Comparison of ENCODE assay signal across 10 cellular contexts in genomic region chr11:94769897-94770296, GRCh38. TPM values are rescaled to one million over a fixed set of nuclear protein-coding genes. Genes with fewer than 3 reads are reported as not detected.
DNase-seq lines count a peak whose midpoint lies in the region; ATAC-seq and FAIRE-seq lines count a peak whose summit lies in the region.
"Had no signal": no experiment of that assay in that cellular context is flagged by ENCODE, and none has a peak within 500 bp of the region (broad histone marks: within the 10 kb centered on the region; RNA-seq: fewer than 3 reads in every experiment).

No MANE protein-coding gene starts in this region.

- ATAC-seq in right cardiac atrium: no peak
- no peak for ATAC-seq in HG02885 (IDR thresholded peaks at IDR 0.05; ENCODE audit: poor library complexity, unreplicated experiment)

- H3K36me3 ChIP-seq in SK-N-MC (ENCODE audit: insufficient read depth, low read length): peaks cover 10% of the 10 kb centered on the region; the same call in 1 of the 2 replicates
- H3K36me3 ChIP-seq in small intestine (ENCODE audit: control insufficient read depth in 2 of 2, insufficient read depth in 2 of 2, low read length in 2 of 2): no peaks in the 10 kb centered on the region

- intact Hi-C loops in right cardiac atrium (cut with DNase I): loop anchor here (5.0 to 10.0 kb wide), 3 partner anchors 65 to 148 kb away; no protein-coding TSS in a partner anchor

- peak overlapping the region; percentile 84 for H3K4me3 ChIP-seq in SK-N-MC
- H3K4me3 ChIP-seq in right cardiac atrium (ENCODE audit: low read length): peak overlapping the region; percentile 69
- H3K4me3 ChIP-seq in small intestine (ENCODE audit: low read depth in 1 of 2, low read length in 2 of 2): peak overlapping the region; percentile 4 to 62

- H3K27me3 ChIP-seq in right cardiac atrium (ENCODE audit: control insufficient read depth, insufficient read depth): no peaks in the 10 kb centered on the region
- H3K27me3 ChIP-seq in small intestine (ENCODE audit: control insufficient read depth in 2 of 2, insufficient read depth in 2 of 2, low read length in 2 of 2): peaks cover 0 to 6% of the 10 kb centered on the region in 2 donors

- no peak for FAIRE-seq in small intestine (lab: Jason Lieb, UNC)
- FAIRE-seq: A204.1 had no signal

- H3K9me3 ChIP-seq in SK-N-MC (ENCODE audit: low read depth, low read length) (no peaks in the 10 kb centered on the region), right cardiac atrium (ENCODE audit: control insufficient read depth, low read length) (no peaks in the 10 kb centered on the region), small intestine (ENCODE audit: control insufficient read depth, low read depth) (no peaks in the 10 kb centered on the region)

- H3K27ac ChIP-seq in SK-N-MC (no peak overlapping the region), right cardiac atrium (ENCODE audit: low read length) (peak overlapping the region; percentile 65), small intestine (ENCODE audit: low read depth in 1 of 2, low read length in 1 of 2) (peak overlapping the region in 1 of 2 donors; percentile 93)

- DNase-seq in NCI-H82 (lab: John Stamatoyannopoulos, UW) (peak; percentile 16), NCI-H82 treated with DMSO at 0.1 percent for 48 hours (lab: John Stamatoyannopoulos, UW; ENCODE audit: unreplicated experiment) (no peak), SK-N-MC (ENCODE audit: low read depth, low spot score) (no peak), right cardiac atrium (peak; percentile 38 to 54 (median 50)), small intestine (no peak), NCI-H1048 (lab: John Stamatoyannopoulos, UW) (no peak), iPS-NIHi7 (ENCODE audit: extremely low spot score) (no peak)

- 13% methylated on average over 7 of the region's 7 CpGs for WGBS in right cardiac atrium
- 20 to 41% (median 37%) methylated on average over 7 of the region's 7 CpGs for WGBS in small intestine, 3 donors

- H3K9ac ChIP-seq in SK-N-MC (ENCODE audit: insufficient read length): peak overlapping the region; percentile 92

- H3K4me1 ChIP-seq in right cardiac atrium (ENCODE audit: control insufficient read depth, insufficient read depth, low read length): peaks cover 5% of the 10 kb centered on the region
- H3K4me1 ChIP-seq in small intestine (ENCODE audit: control insufficient read depth in 2 of 2, insufficient read depth in 1 of 2, low read depth in 1 of 2, low read length in 1 of 2): peaks cover 0 to 4% of the 10 kb centered on the region in 2 donors

RNA-seq across cellular contexts. Expression of gene AMOTL1, which starts 1.7 kb away (rescaled TPM):
- 10 to 100 TPM; 46.6 to 84.1 (median 55.3) TPM for total RNA-seq in right cardiac atrium
- polyA plus RNA-seq in right cardiac atrium: 15.2 TPM
- 1 to 10 TPM in 1 of 3 donors, under 1 TPM in 2; 0.81 to 6.6 (median 0.89) TPM for polyA plus RNA-seq in small intestine
- total RNA-seq: OCI-LY7 had no signal

Comparison
In these comparisons a context has a peak if more than half of its experiments do, and no peak if none do; other contexts are left out.
1. DNase-seq: peak in NCI-H82 (single experiment) and right cardiac atrium (3 of 3); none in NCI-H82 treated with DMSO at 0.1 percent for 48 hours (single experiment), SK-N-MC (single experiment), small intestine (single experiment), NCI-H1048 (single experiment) and iPS-NIHi7 (single experiment).
2. H3K4me3 ChIP-seq: peak in every context shown above with its lines; median percentile 84 in SK-N-MC; 69 in right cardiac atrium; 33 in small intestine.